Comparison of ENCODE assay signal across 8 cellular contexts in genomic region chr5:132753135-132753987, GRCh38. TPM values are rescaled to one million over a fixed set of nuclear protein-coding genes. Genes with fewer than 3 reads are reported as not detected.
DNase-seq lines count a peak whose midpoint lies in the region; ATAC-seq and TF ChIP-seq lines count a peak whose summit lies in the region.

No MANE protein-coding gene starts in this region.

- intact Hi-C loops in posterior vena cava (cut with DNase I), result no loop called here

- TF ChIP-seq POLR2A in erythroblast (IDR thresholded peaks at IDR 0.05; ENCODE audit: low read length), result no peak

- DNase-seq in activated CD4-positive, CD25-positive, alpha-beta regulatory T cell treated with anti-CD3 and anti-CD28 coated beads, Interleukin-2, amount 50 U/mL, for 72 hours, result no peak
- DNase-seq in NCI-H524 treated with DMSO at 0.1 percent for 48 hours (lab: John Stamatoyannopoulos, UW), result peak; percentile 23
- DNase-seq in erythroblast (lab: John Stamatoyannopoulos, UW), result peak; percentile 20 to 42
- no peak for DNase-seq in retinal pigment epithelial cell (ENCODE audit: low read depth)
- no peak for DNase-seq in 8988T
- DNase-seq in posterior vena cava (ENCODE audit: low spot score), result no peak

- peak; percentile 29 to 36 for ATAC-seq in activated CD4-positive, CD25-positive, alpha-beta regulatory T cell treated with anti-CD3 and anti-CD28 coated beads, Interleukin-2, amount 50 U/mL, for 24 hours
- no peak for ATAC-seq in GM19455 (IDR thresholded peaks at IDR 0.05; ENCODE audit: unreplicated experiment)

- H3K4me3 ChIP-seq in retinal pigment epithelial cell (ENCODE audit: low read length), result no peak overlapping the region

- peak; percentile 31 for TF ChIP-seq CTCF in retinal pigment epithelial cell (conservative IDR thresholded peaks at IDR 0.05; ENCODE audit: low read depth, low read length)

RNA-seq across cellular contexts. Expression of gene CCNI2, which starts 6.1 kb away (rescaled TPM):
- total RNA-seq in posterior vena cava, result not detected

RNA-seq across cellular contexts. Expression of gene KIF3A, which starts 16.0 kb away (rescaled TPM):
- 10 to 100 TPM in 1 of 2 donors, 1 to 10 TPM in 1; 7.5 to 10.0 TPM for total RNA-seq in posterior vena cava

RNA-seq across cellular contexts. Expression of gene SEPTIN8, which starts 23.7 kb away (rescaled TPM):
- total RNA-seq in posterior vena cava, result 10 to 100 TPM; 42.9 to 54.8 TPM

RNA-seq across cellular contexts. Expression of gene SOWAHA, which starts 59.7 kb away (rescaled TPM):
- total RNA-seq in posterior vena cava, result not detected

Comparison
In these comparisons a context has a peak if more than half of its experiments do, and no peak if none do; other contexts are left out.
1. DNase-seq: peak in NCI-H524 treated with DMSO at 0.1 percent for 48 hours (single experiment) and erythroblast (2 of 2); none in activated CD4-positive, CD25-positive, alpha-beta regulatory T cell treated with anti-CD3 and anti-CD28 coated beads, Interleukin-2, amount 50 U/mL, for 72 hours (single experiment), retinal pigment epithelial cell (single experiment), 8988T (single experiment) and posterior vena cava (single experiment).